ENCODE assay signal across 8 cellular contexts in the genomic region with DNA sequence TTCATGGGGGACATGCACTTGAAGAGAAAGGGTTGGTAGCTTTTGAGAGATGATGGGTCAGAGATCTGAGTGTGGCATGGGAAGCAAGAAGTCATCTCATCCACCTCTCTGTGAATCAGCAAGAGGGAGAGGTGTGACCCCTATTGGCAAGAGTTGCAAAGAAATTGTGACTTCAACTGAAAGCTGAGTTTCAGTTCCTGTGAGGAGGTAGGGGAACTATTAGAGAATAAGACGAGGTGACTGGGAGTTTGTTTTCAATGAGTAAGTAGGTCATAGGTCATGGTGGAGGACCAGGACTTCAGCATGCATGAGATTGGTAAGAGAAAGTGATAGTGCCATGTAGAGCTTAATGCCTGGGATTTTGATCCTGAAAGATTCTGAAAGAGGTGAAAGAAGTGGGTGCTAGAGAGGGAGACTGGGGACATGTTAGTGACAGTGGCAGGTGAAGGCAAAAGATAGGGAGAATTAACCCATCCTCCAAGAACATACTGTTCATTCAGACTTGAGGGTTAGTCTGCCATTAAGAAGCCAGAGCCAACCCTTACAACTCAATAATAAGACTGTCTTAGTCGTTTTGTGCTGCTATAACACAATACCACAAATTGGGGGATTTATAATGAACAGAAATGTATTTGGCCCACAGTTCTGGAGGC.
DNase-seq lines count a peak whose midpoint lies in the region; ATAC-seq, FAIRE-seq and TF ChIP-seq lines count a peak whose summit lies in the region.

No MANE protein-coding gene starts in this region.

- H3K27me3 Mint-ChIP-seq in activated naive CD4-positive, alpha-beta T cell treated with anti-CD3 and anti-CD28 coated beads for 36 hours (ENCODE audit: low read depth): peaks cover 3% of the 10 kb centered on the region
- H3K27me3 Mint-ChIP-seq in astrocyte (ENCODE audit: low read depth, unreplicated experiment): no peaks in the 10 kb centered on the region

- DNase-seq in activated naive CD4-positive, alpha-beta T cell treated with anti-CD3 and anti-CD28 coated beads for 36 hours: peak; percentile 63
- DNase-seq in activated naive CD4-positive, alpha-beta T cell (lab: John Stamatoyannopoulos, UW): no peak
- DNase-seq in HT1080 (ENCODE audit: low read depth) (peak; percentile 70), astrocyte (ENCODE audit: low read depth) (no peak), mucosa of descending colon (no peak), NCI-H1436 treated with DMSO at 0.1 percent for 48 hours (lab: John Stamatoyannopoulos, UW) (no peak), retina (no peak)

- no peak for FAIRE-seq in astrocyte (lab: Jason Lieb, UNC)

- H3K36me3 Mint-ChIP-seq in activated naive CD4-positive, alpha-beta T cell treated with anti-CD3 and anti-CD28 coated beads for 36 hours (ENCODE audit: low read depth): no peaks in the 10 kb centered on the region
- H3K36me3 Mint-ChIP-seq in astrocyte (ENCODE audit: low read depth, unreplicated experiment): no peaks in the 10 kb centered on the region

- H3K4me2 ChIP-seq in astrocyte (ENCODE audit: low read length): no peak overlapping the region

- peak; percentile 26 for TF ChIP-seq CTCF in astrocyte (IDR thresholded peaks at IDR 0.05; ENCODE audit: insufficient read depth, low read depth, low read length)
- peak; percentile 16 for TF ChIP-seq CTCF in mucosa of descending colon (IDR thresholded peaks at IDR 0.05)

- H3K4me1 ChIP-seq in astrocyte (ENCODE audit: insufficient read depth, low read length): peaks cover 14% of the 10 kb centered on the region
- peaks cover 13% of the 10 kb centered on the region for H3K4me1 ChIP-seq in mucosa of descending colon (ENCODE audit: low read depth)

- H3K27ac Mint-ChIP-seq in activated naive CD4-positive, alpha-beta T cell treated with anti-CD3 and anti-CD28 coated beads for 36 hours: no peak overlapping the region
- no peak overlapping the region for H3K27ac Mint-ChIP-seq in astrocyte (ENCODE audit: unreplicated experiment)

- peak; percentile 99 for ATAC-seq in GM21717 (IDR thresholded peaks at IDR 0.05; ENCODE audit: unreplicated experiment)
- ATAC-seq in mucosa of descending colon: peak; percentile 58

- H3K4me3 ChIP-seq in astrocyte (ENCODE audit: insufficient read depth, low read depth, low read length) (no peak overlapping the region), mucosa of descending colon (no peak overlapping the region)

- H3K9me3 Mint-ChIP-seq in activated naive CD4-positive, alpha-beta T cell treated with anti-CD3 and anti-CD28 coated beads for 36 hours: no peaks in the 10 kb centered on the region
- H3K9me3 Mint-ChIP-seq in astrocyte (ENCODE audit: unreplicated experiment): no peaks in the 10 kb centered on the region

- no peaks in the 10 kb centered on the region for H3K4me1 Mint-ChIP-seq in activated naive CD4-positive, alpha-beta T cell treated with anti-CD3 and anti-CD28 coated beads for 36 hours (ENCODE audit: low read depth)
- peaks cover 11% of the 10 kb centered on the region for H3K4me1 Mint-ChIP-seq in astrocyte (ENCODE audit: low read depth, unreplicated experiment)

- CTCF ChIA-PET in activated naive CD4-positive, alpha-beta T cell treated with anti-CD3 and anti-CD28 coated beads for 36 hours (lab: Charles Lee): interaction anchor here (0.5 to 2.6 kb wide), 11 partner anchors 11 to 202 kb away, joined by 3 to 24 read pairs (median 3); no protein-coding TSS in a partner anchor

- H3K9me3 ChIP-seq in astrocyte (ENCODE audit: insufficient read depth, low read depth, low read length): no peaks in the 10 kb centered on the region
- H3K9me3 ChIP-seq in mucosa of descending colon: no peaks in the 10 kb centered on the region

- no peak overlapping the region for H3K27ac ChIP-seq in astrocyte (ENCODE audit: low read depth, low read length)

- H3K4me3 Mint-ChIP-seq in activated naive CD4-positive, alpha-beta T cell treated with anti-CD3 and anti-CD28 coated beads for 36 hours: no peak overlapping the region
- no peak overlapping the region for H3K4me3 Mint-ChIP-seq in astrocyte (ENCODE audit: unreplicated experiment)

- no peaks in the 10 kb centered on the region for H4K20me1 ChIP-seq in astrocyte (ENCODE audit: insufficient read depth, low read length)

- H2AFZ ChIP-seq in astrocyte (ENCODE audit: low read depth, low read length): no peak overlapping the region

- peaks cover 25% of the 10 kb centered on the region for H3K36me3 ChIP-seq in astrocyte (ENCODE audit: insufficient read depth, low read length)
- H3K36me3 ChIP-seq in mucosa of descending colon (ENCODE audit: low read depth): no peaks in the 10 kb centered on the region

- intact Hi-C loops in activated naive CD4-positive, alpha-beta T cell treated with anti-CD3 and anti-CD28 coated beads for 36 hours (cut with micrococcal nuclease): loop anchor here (1.0 to 2.0 kb wide), 7 partner anchors 15 to 614 kb away; no protein-coding TSS in a partner anchor
- intact Hi-C loops in mucosa of descending colon (cut with DNase I, micrococcal nuclease): no loop called here

- no peaks in the 10 kb centered on the region for H3K27me3 ChIP-seq in astrocyte (ENCODE audit: insufficient read depth, low read length)

- H3K79me2 ChIP-seq in astrocyte (ENCODE audit: insufficient read depth, low read length): no peaks in the 10 kb centered on the region

- H3K9ac ChIP-seq in astrocyte (ENCODE audit: low read length): no peak overlapping the region

Comparison
In these comparisons a context has a peak if more than half of its experiments do, and no peak if none do; other contexts are left out.
1. DNase-seq: peak in activated naive CD4-positive, alpha-beta T cell treated with anti-CD3 and anti-CD28 coated beads for 36 hours (single experiment) and HT1080 (single experiment); none in activated naive CD4-positive, alpha-beta T cell (0 of 4), astrocyte (single experiment), mucosa of descending colon (0 of 3), NCI-H1436 treated with DMSO at 0.1 percent for 48 hours (single experiment) and retina (single experiment).